ENCODE assay signal across 34 cellular contexts in the genomic region with DNA sequence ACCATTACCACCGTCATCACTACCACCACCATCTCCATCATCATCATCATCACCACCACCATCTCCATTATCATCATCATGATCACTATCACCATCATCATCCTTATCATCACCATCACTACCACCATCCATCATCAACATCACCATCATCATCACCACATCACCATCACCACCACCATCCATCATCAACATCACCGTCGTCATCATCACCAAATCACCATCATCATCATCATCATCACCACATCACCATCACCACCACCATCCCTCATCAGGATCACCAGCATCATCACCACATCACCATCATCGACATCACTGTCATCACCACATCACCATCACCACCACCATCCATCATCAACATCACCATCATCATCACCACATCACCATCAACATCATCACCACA.
"Had no signal": no experiment of that assay in that cellular context is flagged by ENCODE, and none has a peak within 500 bp of the region (broad histone marks: within the 10 kb centered on the region; RNA-seq: fewer than 3 reads in every experiment).

No MANE protein-coding gene starts in this region.

- H3K9me3 Mint-ChIP-seq: activated B cell treated with CpG ODN at 0.5 μM for 24 hours; activated CD4-positive, alpha-beta memory T cell treated with anti-CD3 and anti-CD28 coated beads for 36 hours; activated naive CD4-positive, alpha-beta T cell treated with anti-CD3 and anti-CD28 coated beads for 36 hours; activated naive CD4-positive, alpha-beta T cell treated with anti-CD3 and anti-CD28 coated beads, Interleukin-2, amount 50 U/mL, for 24 hours; activated naive CD8-positive, alpha-beta T cell treated with anti-CD3 and anti-CD28 coated beads for 36 hours; activated naive CD8-positive, alpha-beta T cell treated with anti-CD3 and anti-CD28 coated beads, Interleukin-2, amount 50 U/mL, for 24 hours; activated T-helper 1 cell treated with anti-CD3 and anti-CD28 coated beads, Interleukin-12 subunit alpha, Interleukin-12 subunit beta, Interleukin-2, Interleukin-4 antibody, amounts not matched to agents 30 ng/mL and 10 ng/mL and 1 ng/mL, durations not matched to agents 14 hours and 24 hours and 36 hours; activated T-helper 2 cell treated with anti-CD3 and anti-CD28 coated beads, Interferon-gamma antibody, Interleukin-2, Interleukin-4, amounts not matched to agents 10 μg/mL and 5 μg/mL and 100 μg/mL, durations not matched to agents 14 hours and 24 hours and 36 hours; effector memory CD8-positive, alpha-beta T cell; T-helper 2 cell treated with Interferon-gamma antibody and Interleukin-4, amounts not matched to agents 5 μg/mL and 100 μg/mL, for 36 hours had no signal

- H3K9me3 ChIP-seq: adrenal gland, body of pancreas, esophagus muscularis mucosa, gastrocnemius medialis, heart left ventricle had no signal

- FAIRE-seq: colon had no signal

- H3K27ac ChIP-seq: adrenal gland, body of pancreas, esophagus muscularis mucosa, foreskin keratinocyte, gastrocnemius medialis, heart left ventricle, WERI-Rb-1 had no signal

- H3K27me3 ChIP-seq: adrenal gland, body of pancreas, esophagus muscularis mucosa, foreskin keratinocyte, gastrocnemius medialis, heart left ventricle had no signal

- H3K4me1 Mint-ChIP-seq: activated B cell treated with CpG ODN at 0.5 μM for 24 hours; activated CD8-positive, alpha-beta memory T cell treated with anti-CD3 and anti-CD28 coated beads, Interleukin-2, amount 10 ng/mL, durations not matched to agents 7 days and 5 days; activated naive CD4-positive, alpha-beta T cell treated with anti-CD3 and anti-CD28 coated beads, Interleukin-2, amount 50 U/mL, for 24 hours; activated naive CD8-positive, alpha-beta T cell treated with anti-CD3 and anti-CD28 coated beads for 36 hours; activated naive CD8-positive, alpha-beta T cell treated with anti-CD3 and anti-CD28 coated beads, Interleukin-2, amount 50 U/mL, for 24 hours; T-helper 17 cell had no signal

- H3K36me3 Mint-ChIP-seq: activated CD4-positive, alpha-beta memory T cell treated with anti-CD3 and anti-CD28 coated beads for 36 hours; activated CD8-positive, alpha-beta memory T cell treated with anti-CD3 and anti-CD28 coated beads, Interleukin-2, amount 10 ng/mL, durations not matched to agents 7 days and 5 days; activated naive CD4-positive, alpha-beta T cell treated with anti-CD3 and anti-CD28 coated beads, Interleukin-2, amount 50 U/mL, for 24 hours; activated naive CD8-positive, alpha-beta T cell treated with anti-CD3 and anti-CD28 coated beads for 36 hours had no signal

- H3K4me3 ChIP-seq: adrenal gland, body of pancreas, esophagus muscularis mucosa, gastrocnemius medialis, heart left ventricle had no signal

- H3K27ac Mint-ChIP-seq: activated B cell treated with CpG ODN at 0.5 μM for 24 hours; activated CD4-positive, alpha-beta memory T cell treated with anti-CD3 and anti-CD28 coated beads for 36 hours; activated CD8-positive, alpha-beta memory T cell treated with anti-CD3 and anti-CD28 coated beads, Interleukin-2, amount 10 ng/mL, durations not matched to agents 7 days and 5 days; activated CD8-positive, alpha-beta T cell treated with anti-CD3 and anti-CD28 coated beads, Interleukin-2, amount 10 ng/mL, durations not matched to agents 7 days and 5 days; activated naive CD4-positive, alpha-beta T cell treated with anti-CD3 and anti-CD28 coated beads for 36 hours; activated naive CD4-positive, alpha-beta T cell treated with anti-CD3 and anti-CD28 coated beads, Interleukin-2, amount 50 U/mL, for 24 hours; activated naive CD8-positive, alpha-beta T cell treated with anti-CD3 and anti-CD28 coated beads for 36 hours; activated naive CD8-positive, alpha-beta T cell treated with anti-CD3 and anti-CD28 coated beads, Interleukin-2, amount 50 U/mL, for 24 hours; activated T-helper 1 cell treated with anti-CD3 and anti-CD28 coated beads, Interleukin-12 subunit alpha, Interleukin-12 subunit beta, Interleukin-2, Interleukin-4 antibody, amounts not matched to agents 30 ng/mL and 10 ng/mL and 1 ng/mL, durations not matched to agents 14 hours and 24 hours and 36 hours; activated T-helper 2 cell treated with anti-CD3 and anti-CD28 coated beads, Interferon-gamma antibody, Interleukin-2, Interleukin-4, amounts not matched to agents 10 μg/mL and 5 μg/mL and 100 μg/mL, durations not matched to agents 14 hours and 24 hours and 36 hours; effector memory CD8-positive, alpha-beta T cell; T-helper 17 cell; T-helper 2 cell treated with Interferon-gamma antibody and Interleukin-4, amounts not matched to agents 5 μg/mL and 100 μg/mL, for 36 hours had no signal

- H3K36me3 ChIP-seq: adrenal gland, esophagus muscularis mucosa, gastrocnemius medialis, heart left ventricle, WERI-Rb-1 had no signal

- H3K4me1 ChIP-seq: adrenal gland, gastrocnemius medialis, heart left ventricle had no signal

- ATAC-seq: activated CD4-positive, CD25-positive, alpha-beta regulatory T cell treated with anti-CD3 and anti-CD28 coated beads, Interleukin-2, amount 50 U/mL, for 24 hours; activated CD8-positive, alpha-beta memory T cell treated with anti-CD3 and anti-CD28 coated beads, Interleukin-2, amount 10 ng/mL, durations not matched to agents 7 days and 5 days; activated CD8-positive, alpha-beta T cell treated with anti-CD3 and anti-CD28 coated beads, Interleukin-2, amount 10 ng/mL, durations not matched to agents 7 days and 5 days; activated naive CD8-positive, alpha-beta T cell treated with anti-CD3 and anti-CD28 coated beads, Interleukin-2, amount 50 U/mL, for 24 hours; body of pancreas; effector memory CD8-positive, alpha-beta T cell; foreskin keratinocyte; gastrocnemius medialis; heart left ventricle; T-helper 17 cell had no signal

- H3K27me3 Mint-ChIP-seq: activated CD4-positive, alpha-beta memory T cell treated with anti-CD3 and anti-CD28 coated beads for 36 hours; activated naive CD4-positive, alpha-beta T cell treated with anti-CD3 and anti-CD28 coated beads, Interleukin-2, amount 50 U/mL, for 24 hours; activated naive CD8-positive, alpha-beta T cell treated with anti-CD3 and anti-CD28 coated beads for 36 hours; effector memory CD8-positive, alpha-beta T cell; T-helper 17 cell had no signal

- H3K4me3 Mint-ChIP-seq: activated B cell treated with CpG ODN at 0.5 μM for 24 hours; activated CD4-positive, alpha-beta memory T cell treated with anti-CD3 and anti-CD28 coated beads for 36 hours; activated CD8-positive, alpha-beta memory T cell treated with anti-CD3 and anti-CD28 coated beads, Interleukin-2, amount 10 ng/mL, durations not matched to agents 7 days and 5 days; activated CD8-positive, alpha-beta T cell treated with anti-CD3 and anti-CD28 coated beads, Interleukin-2, amount 10 ng/mL, durations not matched to agents 7 days and 5 days; activated naive CD4-positive, alpha-beta T cell treated with anti-CD3 and anti-CD28 coated beads for 36 hours; activated naive CD4-positive, alpha-beta T cell treated with anti-CD3 and anti-CD28 coated beads, Interleukin-2, amount 50 U/mL, for 24 hours; activated naive CD8-positive, alpha-beta T cell treated with anti-CD3 and anti-CD28 coated beads for 36 hours; activated naive CD8-positive, alpha-beta T cell treated with anti-CD3 and anti-CD28 coated beads, Interleukin-2, amount 50 U/mL, for 24 hours; activated T-helper 1 cell treated with anti-CD3 and anti-CD28 coated beads, Interleukin-12 subunit alpha, Interleukin-12 subunit beta, Interleukin-2, Interleukin-4 antibody, amounts not matched to agents 30 ng/mL and 10 ng/mL and 1 ng/mL, durations not matched to agents 14 hours and 24 hours and 36 hours; effector memory CD8-positive, alpha-beta T cell; T-helper 17 cell; T-helper 2 cell treated with Interferon-gamma antibody and Interleukin-4, amounts not matched to agents 5 μg/mL and 100 μg/mL, for 36 hours had no signal

- DNase-seq: activated B cell treated with CpG ODN at 0.5 μM for 24 hours; activated CD4-positive, alpha-beta memory T cell treated with anti-CD3 and anti-CD28 coated beads for 36 hours; activated CD4-positive, alpha-beta T cell treated with anti-CD3 and anti-CD28 coated beads for 48 hours; activated CD8-positive, alpha-beta memory T cell treated with anti-CD3 and anti-CD28 coated beads, Interleukin-2, amount 10 ng/mL, durations not matched to agents 7 days and 5 days; activated CD8-positive, alpha-beta memory T cell treated with anti-CD3 and anti-CD28 coated beads, Interleukin-2, amount 50 U/mL, for 4 hours; activated CD8-positive, alpha-beta T cell treated with anti-CD3 and anti-CD28 coated beads, Interleukin-2, amount 10 ng/mL, durations not matched to agents 7 days and 5 days; activated effector memory CD4-positive, alpha-beta T cell treated with anti-CD3 and anti-CD28 coated beads, Interleukin-2, amount 50 U/mL, for 16 hours; activated naive CD4-positive, alpha-beta T cell treated with anti-CD3 and anti-CD28 coated beads for 36 hours; activated naive CD8-positive, alpha-beta T cell treated with anti-CD3 and anti-CD28 coated beads for 36 hours; activated naive CD8-positive, alpha-beta T cell treated with anti-CD3 and anti-CD28 coated beads, Interleukin-2, amount 50 U/mL, for 24 hours; activated T-cell treated with anti-CD3 and anti-CD28 coated beads, Interleukin-2, amount 50 U/mL, for 1 hour; activated T-cell treated with anti-CD3 and anti-CD28 coated beads, Interleukin-2, amount 50 U/mL, for 48 hours; adrenal gland; amygdala; body of pancreas; caudate nucleus; cortex of kidney; dermis blood vessel endothelial cell; effector CD4-positive, alpha-beta T cell; effector memory CD8-positive, alpha-beta T cell; erythroblast; foreskin keratinocyte; gastrocnemius medialis; T-helper 17 cell; T1000; WERI-Rb-1 had no signal
